10 cellular contexts compared by ENCODE assay signal in the genomic region with DNA sequence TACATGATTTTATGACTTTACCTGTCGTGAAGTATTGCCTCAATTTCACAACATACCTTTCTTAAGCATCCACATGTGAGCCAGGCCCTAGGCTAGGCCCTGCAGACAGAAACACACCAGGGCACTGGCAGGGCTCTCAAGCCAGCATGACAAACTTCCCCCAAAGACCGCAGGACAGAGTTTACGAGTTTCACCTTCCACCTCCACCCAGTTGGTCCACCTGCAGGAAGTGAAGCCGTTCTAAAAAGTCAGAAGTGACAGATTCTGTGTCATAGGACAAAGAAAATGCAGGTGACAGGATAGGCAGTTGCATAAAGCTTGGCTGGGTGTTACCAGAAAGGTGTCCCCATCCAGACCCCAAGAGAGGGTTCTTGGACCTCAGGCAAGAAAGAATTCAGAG. TPM values are rescaled to one million over a fixed set of nuclear protein-coding genes. Genes with fewer than 3 reads are reported as not detected.
A peak's percentile ranks its signal among the peaks of the same experiment; 100 is the strongest.
DNase-seq lines count a peak whose midpoint lies in the region; ATAC-seq and TF ChIP-seq lines count a peak whose summit lies in the region.
"Had no signal": no experiment of that assay in that cellular context is flagged by ENCODE, and none has a peak within 500 bp of the region (broad histone marks: within the 10 kb centered on the region; RNA-seq: fewer than 3 reads in every experiment).

No MANE protein-coding gene starts in this region.

- TF ChIP-seq CTCF in type B pancreatic cell (conservative IDR thresholded peaks at IDR 0.05) (no peak), progenitor cell of endocrine pancreas (IDR thresholded peaks at IDR 0.05; ENCODE audit: unreplicated experiment) (no peak)

- H3K36me3 Mint-ChIP-seq in T-helper 17 cell (ENCODE audit: low read depth) (no peaks in the 10 kb centered on the region), type B pancreatic cell (no peaks in the 10 kb centered on the region), progenitor cell of endocrine pancreas (ENCODE audit: insufficient read depth) (no peaks in the 10 kb centered on the region)
- H3K36me3 Mint-ChIP-seq: brain had no signal

- H3K27me3 Mint-ChIP-seq in T-helper 17 cell (peaks cover 6% of the 10 kb centered on the region), type B pancreatic cell (peaks cover 2% of the 10 kb centered on the region), progenitor cell of endocrine pancreas (no peaks in the 10 kb centered on the region)
- H3K27me3 Mint-ChIP-seq: brain had no signal

- H3K9me3 Mint-ChIP-seq in type B pancreatic cell, result no peaks in the 10 kb centered on the region
- peaks cover 4% of the 10 kb centered on the region for H3K9me3 Mint-ChIP-seq in progenitor cell of endocrine pancreas (ENCODE audit: low read depth)

- H3K4me1 Mint-ChIP-seq in T-helper 17 cell (no peaks in the 10 kb centered on the region), type B pancreatic cell (ENCODE audit: unreplicated experiment) (peaks cover 9% of the 10 kb centered on the region), progenitor cell of endocrine pancreas (ENCODE audit: low read depth) (no peaks in the 10 kb centered on the region)

- H3K4me3 Mint-ChIP-seq in T-helper 17 cell (no peak overlapping the region), type B pancreatic cell (no peak overlapping the region), progenitor cell of endocrine pancreas (ENCODE audit: low read depth) (no peak overlapping the region)

- peak; percentile 79 for ATAC-seq in HG02763 (IDR thresholded peaks at IDR 0.05; ENCODE audit: unreplicated experiment)
- ATAC-seq in T-helper 17 cell, result peak; percentile 44

- DNase-seq in stimulated activated CD4-positive, alpha-beta T cell treated with anti-CD3 and anti-CD28 coated beads, Interleukin-15, amount 100 ng/mL, for 24 hours, result peak; percentile 11
- DNase-seq in stimulated activated CD4-positive, alpha-beta T cell treated with anti-CD3 and anti-CD28 coated beads, Interleukin-12 subunit alpha, Interleukin-12 subunit beta, amount 100 ng/mL, for 4 hours, result no peak
- DNase-seq in T-helper 17 cell (no peak), type B pancreatic cell (ENCODE audit: extremely low spot score, unreplicated experiment) (no peak), progenitor cell of endocrine pancreas (ENCODE audit: low spot score, unreplicated experiment) (no peak), NCI-H187 (lab: John Stamatoyannopoulos, UW) (no peak), C1 segment of cervical spinal cord (lab: John Stamatoyannopoulos, UW) (no peak)
- DNase-seq: NCI-H69 had no signal

- H3K9me3 ChIP-seq in T-helper 17 cell (ENCODE audit: control insufficient read depth, low read length, poor library complexity, severe bottlenecking), result no peaks in the 10 kb centered on the region

- H3K27ac Mint-ChIP-seq in T-helper 17 cell (peak overlapping the region; percentile 37), type B pancreatic cell (peak overlapping the region; percentile 46), progenitor cell of endocrine pancreas (no peak overlapping the region)

RNA-seq across cellular contexts. Expression of a gene that starts 30.7 kb away (rescaled TPM):
- total RNA-seq in T-helper 17 cell (10 to 100 TPM; 47.0 to 52.3 TPM), type B pancreatic cell (ENCODE audit: low replicate concordance) (44.2 and 46.2 TPM in 2 replicates), progenitor cell of endocrine pancreas (101 and 105 TPM in 2 replicates)
